In the genomic region with DNA sequence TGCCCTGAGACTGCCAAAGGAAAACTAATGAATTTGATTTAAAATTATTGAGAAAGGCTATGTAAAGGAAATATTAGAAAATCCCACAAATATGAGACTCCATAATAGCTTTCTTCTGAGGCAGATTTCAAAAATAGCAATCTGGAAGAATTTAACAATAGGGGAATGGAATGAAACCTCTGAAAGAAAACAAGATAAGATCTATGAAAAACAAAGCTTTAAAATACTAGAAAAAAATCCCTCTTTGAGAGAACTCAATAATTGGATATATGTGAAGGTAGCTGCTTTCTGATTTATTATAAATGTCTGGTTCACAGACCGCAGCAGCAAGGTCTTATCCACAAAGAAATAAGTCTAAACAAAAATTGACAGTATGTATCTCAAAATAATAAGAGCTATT, we compare ENCODE assay signal across 14 cellular contexts.
"Had no signal": no experiment of that assay in that cellular context is flagged by ENCODE, and none has a peak within 500 bp of the region (broad histone marks: within the 10 kb centered on the region; RNA-seq: fewer than 3 reads in every experiment).

No MANE protein-coding gene starts in this region.

- H3K27ac ChIP-seq: hepatocyte, neural progenitor cell, pancreas, tibial nerve had no signal

- H3K36me3 ChIP-seq: neural progenitor cell, pancreas, tibial nerve had no signal

- DNase-seq: activated CD4-positive, alpha-beta T cell treated with anti-CD3 and anti-CD28 coated beads, Interleukin-2, amount 50 U/mL, for 1 hour; activated CD4-positive, CD25-positive, alpha-beta regulatory T cell; activated CD8-positive, alpha-beta memory T cell treated with anti-CD3 and anti-CD28 coated beads for 24 hours; activated naive CD8-positive, alpha-beta T cell treated with anti-CD3 and anti-CD28 coated beads, Interleukin-2, amount 10 ng/mL, durations not matched to agents 7 days and 5 days; aorta; islet precursor cell; naive B cell; pancreas; stimulated activated CD4-positive, alpha-beta T cell treated with anti-CD3 and anti-CD28 coated beads, Interleukin-2, amount 100 ng/mL, for 48 hours; stimulated activated naive B cell treated with anti-CD40 and anti-IgM and Interleukin-4, amounts not matched to agents 10 μg/mL and 1 μg/mL and 100 μg/mL, for 72 hours had no signal

- H3K4me2 ChIP-seq: hepatocyte, neural progenitor cell had no signal

- H3K9ac ChIP-seq: neural progenitor cell had no signal

- H2AFZ ChIP-seq: hepatocyte, neural progenitor cell had no signal

- FAIRE-seq: pancreas had no signal

- H3K4me1 ChIP-seq: neural progenitor cell, tibial nerve had no signal

- H3K27me3 ChIP-seq: hepatocyte, neural progenitor cell, pancreas had no signal

- H3K79me2 ChIP-seq: hepatocyte had no signal

- H3K9me3 ChIP-seq: pancreas, tibial nerve had no signal

- H3K4me3 ChIP-seq: hepatocyte, lung, neural progenitor cell, pancreas, tibial nerve had no signal

- ATAC-seq: pancreas; stimulated activated naive B cell treated with anti-CD40 and anti-IgM and Interleukin-4, amounts not matched to agents 10 μg/mL and 1 μg/mL and 100 μg/mL, for 72 hours had no signal
